ENCODE assay signal across 19 cellular contexts in genomic region chr18:32257073-32257780, GRCh38.
DNase-seq lines count a peak whose midpoint lies in the region; ATAC-seq and TF ChIP-seq lines count a peak whose summit lies in the region.
"Had no signal": no experiment of that assay in that cellular context is flagged by ENCODE, and none has a peak within 500 bp of the region (broad histone marks: within the 10 kb centered on the region; RNA-seq: fewer than 3 reads in every experiment).

No MANE protein-coding gene starts in this region.

- H3K9me3 Mint-ChIP-seq in activated CD8-positive, alpha-beta T cell treated with anti-CD3 and anti-CD28 coated beads for 36 hours = no peaks in the 10 kb centered on the region

- POLR2A ChIA-PET in activated CD8-positive, alpha-beta T cell treated with anti-CD3 and anti-CD28 coated beads for 36 hours (lab: Charles Lee) = interaction anchor here (1.2 kb wide), 1 partner anchor 8 kb away, joined by 3 read pairs; no protein-coding TSS in a partner anchor

- H3K4me1 Mint-ChIP-seq in activated CD8-positive, alpha-beta T cell treated with anti-CD3 and anti-CD28 coated beads for 36 hours (ENCODE audit: low read depth) = no peaks in the 10 kb centered on the region

- DNase-seq in NCI-H146 (lab: John Stamatoyannopoulos, UW) (peak; percentile 53), NCI-H146 treated with DMSO at 0.1 percent for 48 hours (lab: John Stamatoyannopoulos, UW; ENCODE audit: unreplicated experiment) (no peak), NCI-H2171 (lab: John Stamatoyannopoulos, UW) (peak; percentile 12), UCSD-AML1 (lab: John Stamatoyannopoulos, UW; ENCODE audit: unreplicated experiment) (peak; percentile 29), renal cortical epithelial cell (ENCODE audit: low read depth) (peak; percentile 47), kidney glomerular epithelial cell (lab: John Stamatoyannopoulos, UW) (no peak)
- no peak for DNase-seq in activated CD8-positive, alpha-beta T cell treated with anti-CD3 and anti-CD28 coated beads for 36 hours
- DNase-seq: 8988T; activated CD4-positive, CD25-positive, alpha-beta regulatory T cell; activated CD8-positive, alpha-beta T cell treated with anti-CD3 and anti-CD28 coated beads, Interleukin-2, amount 10 ng/mL, durations not matched to agents 7 days and 5 days; activated naive CD4-positive, alpha-beta T cell; activated T-cell treated with anti-CD3 and anti-CD28 coated beads, Interleukin-2, amount 50 U/mL, for 1 hour; AML-193; dorsolateral prefrontal cortex; foreskin fibroblast; NCI-H1048; NCI-H748 treated with DMSO at 0.1 percent for 48 hours had no signal

- CTCF ChIA-PET in activated CD8-positive, alpha-beta T cell treated with anti-CD3 and anti-CD28 coated beads for 36 hours (lab: Charles Lee) = interaction anchor here (1.5 kb wide), 1 partner anchor 33 kb away, joined by 4 read pairs; no protein-coding TSS in a partner anchor

- intact Hi-C loops in activated CD8-positive, alpha-beta T cell treated with anti-CD3 and anti-CD28 coated beads for 36 hours (cut with micrococcal nuclease) = no loop called here

- no peak overlapping the region for H3K4me3 Mint-ChIP-seq in activated CD8-positive, alpha-beta T cell treated with anti-CD3 and anti-CD28 coated beads for 36 hours
- H3K4me3 Mint-ChIP-seq: activated CD8-positive, alpha-beta T cell treated with anti-CD3 and anti-CD28 coated beads, Interleukin-2, amount 10 ng/mL, durations not matched to agents 7 days and 5 days had no signal

- H3K27ac Mint-ChIP-seq in activated CD8-positive, alpha-beta T cell treated with anti-CD3 and anti-CD28 coated beads for 36 hours = no peak overlapping the region
- H3K27ac Mint-ChIP-seq: activated CD8-positive, alpha-beta T cell treated with anti-CD3 and anti-CD28 coated beads, Interleukin-2, amount 10 ng/mL, durations not matched to agents 7 days and 5 days had no signal

- no peak for TF ChIP-seq CTCF in activated CD8-positive, alpha-beta T cell treated with anti-CD3 and anti-CD28 coated beads for 36 hours (IDR thresholded peaks at IDR 0.05)

- H3K27me3 Mint-ChIP-seq in activated CD8-positive, alpha-beta T cell treated with anti-CD3 and anti-CD28 coated beads for 36 hours = peaks cover 19% of the 10 kb centered on the region

- H3K36me3 Mint-ChIP-seq in activated CD8-positive, alpha-beta T cell treated with anti-CD3 and anti-CD28 coated beads for 36 hours (ENCODE audit: low read depth) = no peaks in the 10 kb centered on the region

- ATAC-seq in activated CD8-positive, alpha-beta T cell treated with anti-CD3 and anti-CD28 coated beads for 36 hours = no peak
- no peak for ATAC-seq in GM21381 (IDR thresholded peaks at IDR 0.05; ENCODE audit: unreplicated experiment)
- ATAC-seq: activated CD8-positive, alpha-beta T cell treated with anti-CD3 and anti-CD28 coated beads, Interleukin-2, amount 10 ng/mL, durations not matched to agents 7 days and 5 days; Panc1 had no signal

Comparison
In these comparisons a context has a peak if more than half of its experiments do, and no peak if none do; other contexts are left out.
1. DNase-seq: peak in NCI-H146 (single experiment), NCI-H2171 (single experiment), UCSD-AML1 (single experiment) and renal cortical epithelial cell (single experiment); none in NCI-H146 treated with DMSO at 0.1 percent for 48 hours (single experiment), activated CD8-positive, alpha-beta T cell treated with anti-CD3 and anti-CD28 coated beads for 36 hours (single experiment) and kidney glomerular epithelial cell (single experiment).